Comparison of ENCODE assay signal across 7 cellular contexts in genomic region chr10:91340613-91341362, GRCh38.
DNase-seq lines count a peak whose midpoint lies in the region; ATAC-seq and TF ChIP-seq lines count a peak whose summit lies in the region.

No MANE protein-coding gene starts in this region.

- CTCF ChIA-PET in Panc1 (lab: Charles Lee): interaction anchor here (1.1 kb wide), 1 partner anchor 42 kb away, joined by 3 read pairs; no protein-coding TSS in a partner anchor

- H3K27me3 ChIP-seq in Panc1 (ENCODE audit: control insufficient read depth, insufficient read depth, low read length): no peaks in the 10 kb centered on the region

- H3K27ac Mint-ChIP-seq in activated T-helper 1 cell treated with anti-CD3 and anti-CD28 coated beads, Interleukin-12 subunit alpha, Interleukin-12 subunit beta, Interleukin-2, Interleukin-4 antibody, amounts not matched to agents 30 ng/mL and 10 ng/mL and 1 ng/mL, durations not matched to agents 14 hours and 24 hours and 36 hours: no peak overlapping the region

- TF ChIP-seq CTCF in Panc1 (IDR thresholded peaks at IDR 0.05): no peak
- TF ChIP-seq CTCF in fibroblast of villous mesenchyme (IDR thresholded peaks at IDR 0.05; ENCODE audit: insufficient read depth, low read depth, low read length): no peak

- H3K4me1 Mint-ChIP-seq in activated T-helper 1 cell treated with anti-CD3 and anti-CD28 coated beads, Interleukin-12 subunit alpha, Interleukin-12 subunit beta, Interleukin-2, Interleukin-4 antibody, amounts not matched to agents 30 ng/mL and 10 ng/mL and 1 ng/mL, durations not matched to agents 14 hours and 24 hours and 36 hours (ENCODE audit: low read depth): no peaks in the 10 kb centered on the region

- in situ Hi-C loops in Panc1 (cut with HindIII; ENCODE audit: low pct_unique_long_range_greater_than_20kb, low sequenced_read_pairs): no loop called here

- H3K4me3 ChIP-seq in Panc1 (ENCODE audit: low read depth in 2 of 2, low read length in 2 of 2) (no peak overlapping the region), fibroblast of villous mesenchyme (ENCODE audit: low read depth, low read length) (no peak overlapping the region), skin epidermis (no peak overlapping the region)

- DNase-seq in HT1080 (ENCODE audit: low read depth) (peak; percentile 97), Panc1 (ENCODE audit: low read depth, low spot score) (peak; percentile 28), fibroblast of villous mesenchyme (ENCODE audit: low read depth) (peak; percentile 68)
- no peak for DNase-seq in activated T-helper 1 cell treated with anti-CD3 and anti-CD28 coated beads, Interleukin-12 subunit alpha, Interleukin-12 subunit beta, Interleukin-2, Interleukin-4 antibody, amounts not matched to agents 30 ng/mL and 10 ng/mL and 1 ng/mL, durations not matched to agents 14 hours and 24 hours and 36 hours (ENCODE audit: low spot score)
- no peak for DNase-seq in stimulated activated naive CD4-positive, alpha-beta T cell (lab: John Stamatoyannopoulos, UW)

- intact Hi-C loops in Panc1 (cut with micrococcal nuclease; ENCODE audit: unreplicated experiment): no loop called here
- intact Hi-C loops in activated T-helper 1 cell treated with anti-CD3 and anti-CD28 coated beads, Interleukin-12 subunit alpha, Interleukin-12 subunit beta, Interleukin-2, Interleukin-4 antibody, amounts not matched to agents 30 ng/mL and 10 ng/mL and 1 ng/mL, durations not matched to agents 14 hours and 24 hours and 36 hours (cut with micrococcal nuclease): no loop called here

- no peaks in the 10 kb centered on the region for H3K4me1 ChIP-seq in Panc1 (ENCODE audit: control insufficient read depth, insufficient read depth, low read length)

- no peak overlapping the region for H3K4me3 Mint-ChIP-seq in activated T-helper 1 cell treated with anti-CD3 and anti-CD28 coated beads, Interleukin-12 subunit alpha, Interleukin-12 subunit beta, Interleukin-2, Interleukin-4 antibody, amounts not matched to agents 30 ng/mL and 10 ng/mL and 1 ng/mL, durations not matched to agents 14 hours and 24 hours and 36 hours

- POLR2A ChIA-PET in Panc1 (lab: Charles Lee): no interaction called here

- no peaks in the 10 kb centered on the region for H3K36me3 ChIP-seq in Panc1 (ENCODE audit: control insufficient read depth, insufficient read depth, low read length)

- no peaks in the 10 kb centered on the region for H3K9me3 Mint-ChIP-seq in activated T-helper 1 cell treated with anti-CD3 and anti-CD28 coated beads, Interleukin-12 subunit alpha, Interleukin-12 subunit beta, Interleukin-2, Interleukin-4 antibody, amounts not matched to agents 30 ng/mL and 10 ng/mL and 1 ng/mL, durations not matched to agents 14 hours and 24 hours and 36 hours

- H3K27me3 Mint-ChIP-seq in activated T-helper 1 cell treated with anti-CD3 and anti-CD28 coated beads, Interleukin-12 subunit alpha, Interleukin-12 subunit beta, Interleukin-2, Interleukin-4 antibody, amounts not matched to agents 30 ng/mL and 10 ng/mL and 1 ng/mL, durations not matched to agents 14 hours and 24 hours and 36 hours (ENCODE audit: insufficient read depth): peaks cover 2% of the 10 kb centered on the region

- no TSS peak for BruUV-seq in Panc1 (replicated peaks; lab: Mats Ljungman, UMichigan)

- H3K9me3 ChIP-seq in Panc1 (ENCODE audit: control insufficient read depth, insufficient read depth, low read depth, low read length): no peaks in the 10 kb centered on the region

- no peaks in the 10 kb centered on the region for H3K36me3 Mint-ChIP-seq in activated T-helper 1 cell treated with anti-CD3 and anti-CD28 coated beads, Interleukin-12 subunit alpha, Interleukin-12 subunit beta, Interleukin-2, Interleukin-4 antibody, amounts not matched to agents 30 ng/mL and 10 ng/mL and 1 ng/mL, durations not matched to agents 14 hours and 24 hours and 36 hours (ENCODE audit: low read depth)

- H3K27ac ChIP-seq in Panc1 (ENCODE audit: low read length): no peak overlapping the region
- peak overlapping the region in 13 of 21 experiments; percentile 16 to 80 (median 52) for H3K27ac ChIP-seq in skin epidermis

- ATAC-seq in Panc1 (peak; percentile 60; the same call in 1 of the 2 replicates), GM18907 (IDR thresholded peaks at IDR 0.05; ENCODE audit: unreplicated experiment) (no peak)

Comparison
In these comparisons a context has a peak if more than half of its experiments do, and no peak if none do; other contexts are left out.
1. DNase-seq: peak in HT1080 (single experiment), Panc1 (single experiment) and fibroblast of villous mesenchyme (single experiment); none in activated T-helper 1 cell treated with anti-CD3 and anti-CD28 coated beads, Interleukin-12 subunit alpha, Interleukin-12 subunit beta, Interleukin-2, Interleukin-4 antibody, amounts not matched to agents 30 ng/mL and 10 ng/mL and 1 ng/mL, durations not matched to agents 14 hours and 24 hours and 36 hours (single experiment) and stimulated activated naive CD4-positive, alpha-beta T cell (0 of 6).